In the genomic region with DNA sequence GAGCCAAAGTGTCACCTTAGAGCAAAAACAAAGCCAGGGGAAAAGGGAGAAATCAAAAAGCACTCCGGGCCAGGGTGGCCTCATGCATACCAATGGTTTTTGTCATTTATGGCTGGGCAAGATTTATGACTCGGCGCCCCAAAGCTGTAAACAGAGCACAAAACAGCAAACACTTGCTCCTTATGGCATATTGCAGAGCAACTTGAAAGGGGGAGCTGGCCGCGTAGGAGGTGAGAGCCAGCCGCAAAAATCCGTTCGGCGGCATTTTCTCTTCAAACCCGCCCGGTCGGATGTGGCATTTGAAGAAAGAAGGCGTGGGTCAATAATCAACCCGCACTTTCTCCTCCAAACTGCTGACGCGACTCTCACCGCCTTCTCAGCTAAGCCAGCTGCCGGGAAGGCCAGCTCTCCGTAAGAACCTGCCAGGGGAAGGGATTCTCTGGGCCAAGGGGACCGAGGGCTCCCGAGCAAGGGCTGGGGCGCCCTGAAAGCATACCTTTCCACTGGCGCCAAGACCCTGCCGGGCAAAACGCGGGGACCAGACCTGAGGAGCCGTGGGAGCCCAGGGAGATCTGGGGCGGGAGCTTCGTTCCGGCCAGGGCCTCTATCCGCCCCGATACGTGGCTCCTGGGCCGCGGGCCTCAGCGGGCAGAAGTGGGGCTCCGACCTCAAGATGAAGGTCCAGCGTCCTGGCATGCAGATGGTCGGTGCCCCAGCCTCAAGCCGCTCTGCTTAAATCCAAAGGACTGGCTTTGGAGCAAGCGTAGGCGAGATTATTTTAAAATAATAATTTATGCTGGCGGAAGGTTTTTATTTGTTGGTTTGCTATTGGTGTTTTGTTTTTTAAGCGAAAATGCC, we compare ENCODE assay signal across 8 cellular contexts. TPM values are rescaled to one million over a fixed set of nuclear protein-coding genes. Genes with fewer than 3 reads are reported as not detected.
DNase-seq lines count a peak whose midpoint lies in the region; TF ChIP-seq lines count a peak whose summit lies in the region.
"Had no signal": no experiment of that assay in that cellular context is flagged by ENCODE, and none has a peak within 500 bp of the region (broad histone marks: within the 10 kb centered on the region; RNA-seq: fewer than 3 reads in every experiment).

No MANE protein-coding gene starts in this region.

- H3K27ac ChIP-seq in ectodermal cell (ENCODE audit: insufficient read depth, low read depth, low read length, poor library complexity, severe bottlenecking): peak overlapping the region; percentile 10

- no peaks in the 10 kb centered on the region for H3K36me3 ChIP-seq in ectodermal cell (ENCODE audit: control insufficient read depth, insufficient read depth, low read length)

- H3K27ac Mint-ChIP-seq in progenitor cell of endocrine pancreas: peak overlapping the region; percentile 98
- H3K27ac Mint-ChIP-seq: activated CD4-positive, alpha-beta memory T cell treated with anti-CD3 and anti-CD28 coated beads, Interleukin-2, amount 10 ng/mL, durations not matched to agents 7 days and 5 days had no signal

- POLR2A ChIA-PET in HEK293T (lab: Yijun Ruan, JAX): interaction anchor here (0.7 to 8.7 kb wide), 22 partner anchors 9 to 258 kb away, joined by 3 to 103 read pairs (median 4); a partner anchor contains a TSS

- H3K27me3 Mint-ChIP-seq in progenitor cell of endocrine pancreas: no peaks in the 10 kb centered on the region

- no peaks in the 10 kb centered on the region for H3K9me3 Mint-ChIP-seq in progenitor cell of endocrine pancreas (ENCODE audit: low read depth)
- H3K9me3 Mint-ChIP-seq: activated CD4-positive, alpha-beta memory T cell treated with anti-CD3 and anti-CD28 coated beads, Interleukin-2, amount 10 ng/mL, durations not matched to agents 7 days and 5 days had no signal

- CTCF ChIA-PET in HEK293T (lab: Yijun Ruan, JAX): interaction anchor here (1.3 to 1.4 kb wide), 2 partner anchors 64 to 262 kb away, joined by 4 to 6 read pairs; no protein-coding TSS in a partner anchor

- H3K36me3 Mint-ChIP-seq in progenitor cell of endocrine pancreas (ENCODE audit: insufficient read depth): peaks cover 18% of the 10 kb centered on the region

- H3K4me1 Mint-ChIP-seq in progenitor cell of endocrine pancreas (ENCODE audit: low read depth): peaks cover 66% of the 10 kb centered on the region
- H3K4me1 Mint-ChIP-seq: activated CD4-positive, alpha-beta memory T cell treated with anti-CD3 and anti-CD28 coated beads, Interleukin-2, amount 10 ng/mL, durations not matched to agents 7 days and 5 days had no signal

- peak overlapping the region; percentile 3 for H3K4me3 ChIP-seq in ectodermal cell (ENCODE audit: insufficient read depth, low read depth, low read length)

- no peaks in the 10 kb centered on the region for H3K4me1 ChIP-seq in ectodermal cell (ENCODE audit: control insufficient read depth, insufficient read depth, low read length)

- peak overlapping the region; percentile 97 for H3K4me3 Mint-ChIP-seq in progenitor cell of endocrine pancreas (ENCODE audit: low read depth)
- H3K4me3 Mint-ChIP-seq: activated CD4-positive, alpha-beta memory T cell treated with anti-CD3 and anti-CD28 coated beads, Interleukin-2, amount 10 ng/mL, durations not matched to agents 7 days and 5 days had no signal

- TF ChIP-seq CTCF in progenitor cell of endocrine pancreas (IDR thresholded peaks at IDR 0.05; ENCODE audit: unreplicated experiment): no peak

- 2 to 3% methylated on average over 44 of the region's 44 CpGs for WGBS in ectodermal cell, 2 experiments

- DNase-seq in HEK293T (ENCODE audit: extremely low spot score): no peak
- DNase-seq in progenitor cell of endocrine pancreas (ENCODE audit: low spot score, unreplicated experiment): peak; percentile 46
- DNase-seq in NCI-H2081 treated with DMSO at 0.1 percent for 48 hours (lab: John Stamatoyannopoulos, UW): no peak
- no peak for DNase-seq in NCI-H2029 (lab: John Stamatoyannopoulos, UW)
- DNase-seq in NCI-H1092 treated with DMSO at 0.1 percent for 48 hours (lab: John Stamatoyannopoulos, UW): no peak
- DNase-seq: activated CD4-positive, alpha-beta memory T cell treated with anti-CD3 and anti-CD28 coated beads, Interleukin-2, amount 10 ng/mL, durations not matched to agents 7 days and 5 days; NCI-H2171 had no signal

- peaks cover 99% of the 10 kb centered on the region for H3K27me3 ChIP-seq in ectodermal cell (ENCODE audit: control insufficient read depth, insufficient read depth, low read length, poor library complexity, severe bottlenecking)

- H3K9me3 ChIP-seq in ectodermal cell (ENCODE audit: control insufficient read depth, low read length): no peaks in the 10 kb centered on the region

TF ChIP-seq in HEK293T, 16 proteins besides CTCF, POLR2A, EP300 and RAD21:
- TF ChIP-seq, protein P1, sequence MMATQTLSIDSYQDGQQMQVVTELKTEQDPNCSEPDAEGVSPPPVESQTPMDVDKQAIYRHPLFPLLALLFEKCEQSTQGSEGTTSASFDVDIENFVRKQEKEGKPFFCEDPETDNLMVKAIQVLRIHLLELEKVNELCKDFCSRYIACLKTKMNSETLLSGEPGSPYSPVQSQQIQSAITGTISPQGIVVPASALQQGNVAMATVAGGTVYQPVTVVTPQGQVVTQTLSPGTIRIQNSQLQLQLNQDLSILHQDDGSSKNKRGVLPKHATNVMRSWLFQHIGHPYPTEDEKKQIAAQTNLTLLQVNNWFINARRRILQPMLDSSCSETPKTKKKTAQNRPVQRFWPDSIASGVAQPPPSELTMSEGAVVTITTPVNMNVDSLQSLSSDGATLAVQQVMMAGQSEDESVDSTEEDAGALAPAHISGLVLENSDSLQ (IDR thresholded peaks at IDR 0.05): peak; percentile 90
- TF ChIP-seq FOXA1 (IDR thresholded peaks at IDR 0.05): no peak
- TF ChIP-seq CTBP1 (IDR thresholded peaks at IDR 0.05; ENCODE audit: borderline replicate concordance): peak; percentile 76; the same call in 1 of the 2 replicates
- TF ChIP-seq HDGF (IDR thresholded peaks at IDR 0.05; ENCODE audit: borderline replicate concordance): peak; percentile 70; the same call in 1 of the 2 replicates
- TF ChIP-seq ELF4 (IDR thresholded peaks at IDR 0.05): no peak
TF ChIP-seq in HEK293T: peak in this region for 3.

RNA-seq across cellular contexts. Expression of a gene that starts 12.9 kb away (rescaled TPM):
- polyA plus RNA-seq in ectodermal cell (2013, experiment 1 of 4): 11.3 TPM
- 6.1 TPM for polyA plus RNA-seq in ectodermal cell (2013, experiment 2 of 4)
- 14.3 TPM for polyA plus RNA-seq in ectodermal cell (2013, experiment 3 of 4)
- polyA plus RNA-seq in ectodermal cell (2013, experiment 4 of 4): 17.5 TPM
- 17.9 and 18.6 TPM in 2 replicates for total RNA-seq in progenitor cell of endocrine pancreas
- total RNA-seq: activated CD4-positive, alpha-beta memory T cell treated with anti-CD3 and anti-CD28 coated beads, Interleukin-2, amount 10 ng/mL, durations not matched to agents 7 days and 5 days had no signal

RNA-seq across cellular contexts. Expression of a gene that starts 15.2 kb away (rescaled TPM):
- polyA plus RNA-seq in ectodermal cell (2013, experiment 1 of 4): not detected
- polyA plus RNA-seq in ectodermal cell (2013, experiment 2 of 4): not detected
- not detected for polyA plus RNA-seq in ectodermal cell (2013, experiment 3 of 4)
- not detected for polyA plus RNA-seq in ectodermal cell (2013, experiment 4 of 4)
- 13.7 TPM in 2 replicates for total RNA-seq in progenitor cell of endocrine pancreas

RNA-seq across cellular contexts. Expression of a gene that starts 19.6 kb away (rescaled TPM):
- polyA plus RNA-seq in ectodermal cell (2013, experiment 1 of 4): 2.7 TPM
- polyA plus RNA-seq in ectodermal cell (2013, experiment 2 of 4): 1.7 TPM
- 4.2 TPM for polyA plus RNA-seq in ectodermal cell (2013, experiment 3 of 4)
- 2.9 TPM for polyA plus RNA-seq in ectodermal cell (2013, experiment 4 of 4)
- 27.4 and 31.2 TPM in 2 replicates for total RNA-seq in progenitor cell of endocrine pancreas

RNA-seq across cellular contexts. Expression of a gene that starts 28.1 kb away (rescaled TPM):
- polyA plus RNA-seq in ectodermal cell (2013, experiment 1 of 4): not detected
- polyA plus RNA-seq in ectodermal cell (2013, experiment 2 of 4): 0.23 TPM
- polyA plus RNA-seq in ectodermal cell (2013, experiment 3 of 4): 0.75 TPM
- 1.1 TPM for polyA plus RNA-seq in ectodermal cell (2013, experiment 4 of 4)
- 12.6 and 18.1 TPM in 2 replicates for total RNA-seq in progenitor cell of endocrine pancreas
- total RNA-seq: activated CD4-positive, alpha-beta memory T cell treated with anti-CD3 and anti-CD28 coated beads, Interleukin-2, amount 10 ng/mL, durations not matched to agents 7 days and 5 days had no signal

RNA-seq across cellular contexts. Expression of a gene that starts 32.2 kb away (rescaled TPM):
- not detected for polyA plus RNA-seq in ectodermal cell (2013, experiment 1 of 4)
- not detected for polyA plus RNA-seq in ectodermal cell (2013, experiment 2 of 4)
- polyA plus RNA-seq in ectodermal cell (2013, experiment 3 of 4): 0.27 TPM
- 0.49 TPM for polyA plus RNA-seq in ectodermal cell (2013, experiment 4 of 4)
- 0.38 TPM in 1 of 2 replicates, not detected in the other for total RNA-seq in progenitor cell of endocrine pancreas
- total RNA-seq: activated CD4-positive, alpha-beta memory T cell treated with anti-CD3 and anti-CD28 coated beads, Interleukin-2, amount 10 ng/mL, durations not matched to agents 7 days and 5 days had no signal
